ENCODE assay signal across 24 cellular contexts in the genomic region with DNA sequence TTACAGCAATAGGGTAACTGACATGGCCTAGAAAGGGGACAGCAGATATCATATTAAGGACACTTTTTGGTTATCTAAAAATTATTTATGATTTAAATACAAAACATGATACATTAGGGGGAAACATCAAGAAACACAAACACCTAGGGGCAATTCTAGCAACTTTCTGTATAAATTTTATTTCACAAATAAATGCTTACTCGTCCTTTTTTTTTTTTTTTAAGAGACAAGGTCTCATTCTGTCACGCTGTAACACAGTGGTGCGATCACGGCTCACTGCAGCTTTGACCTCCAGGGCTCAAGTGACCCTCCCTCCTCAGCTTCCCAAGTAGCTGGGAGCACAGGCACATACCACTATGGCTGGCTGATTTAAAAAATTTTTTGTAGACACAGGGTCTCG.
DNase-seq lines count a peak whose midpoint lies in the region; ATAC-seq, FAIRE-seq and TF ChIP-seq lines count a peak whose summit lies in the region.
"Had no signal": no experiment of that assay in that cellular context is flagged by ENCODE, and none has a peak within 500 bp of the region (broad histone marks: within the 10 kb centered on the region; RNA-seq: fewer than 3 reads in every experiment).

No MANE protein-coding gene starts in this region.

- H4K8ac ChIP-seq in IMR-90 (ENCODE audit: low read depth in 2 of 2, low read length in 2 of 2): no peak overlapping the region

- TF ChIP-seq CTCF in A549 (IDR thresholded peaks at IDR 0.05) (no peak), IMR-90 (conservative IDR thresholded peaks at IDR 0.05; ENCODE audit: low read depth, low read length) (no peak), parathyroid adenoma (IDR thresholded peaks at IDR 0.05) (no peak)

- H2BK20ac ChIP-seq in IMR-90 (ENCODE audit: low read depth, low read length): no peak overlapping the region

- no peak overlapping the region for H4K5ac ChIP-seq in IMR-90 (ENCODE audit: low read depth, low read length)

- H3K36me3 ChIP-seq in IMR-90 (ENCODE audit: control insufficient read depth, insufficient read depth, low read length): no peaks in the 10 kb centered on the region
- H3K36me3 ChIP-seq in parathyroid adenoma (ENCODE audit: control insufficient read depth, insufficient read depth, low read length): no peaks in the 10 kb centered on the region
- H3K36me3 ChIP-seq: BE2C, BLaER1 had no signal

- no peak for ATAC-seq in A549
- ATAC-seq in IMR-90 (ENCODE audit: low read depth): no peak
- ATAC-seq: GM12878 had no signal

- H3K4me1 ChIP-seq in A549: no peaks in the 10 kb centered on the region
- H3K4me1 ChIP-seq in IMR-90 (ENCODE audit: control insufficient read depth, insufficient read depth, low read length): peaks cover 6% of the 10 kb centered on the region
- peaks cover 5% of the 10 kb centered on the region for H3K4me1 ChIP-seq in parathyroid adenoma

- no peaks in the 10 kb centered on the region for H3K9me1 ChIP-seq in IMR-90 (ENCODE audit: insufficient read depth, low read length)

- H3K79me1 ChIP-seq in IMR-90 (ENCODE audit: low read depth in 1 of 2, low read length in 2 of 2): no peaks in the 10 kb centered on the region

- no peaks in the 10 kb centered on the region for H4K20me1 ChIP-seq in IMR-90 (ENCODE audit: insufficient read depth, low read length)
- H4K20me1 ChIP-seq: BLaER1 had no signal

- peaks cover 10% of the 10 kb centered on the region for H3K27me3 ChIP-seq in IMR-90 (ENCODE audit: control insufficient read depth, insufficient read depth, low read length)
- H3K27me3 ChIP-seq in parathyroid adenoma (ENCODE audit: control insufficient read depth, insufficient read depth, low read length): no peaks in the 10 kb centered on the region
- H3K27me3 ChIP-seq: BE2C, BLaER1 had no signal

- no peak overlapping the region for H3K14ac ChIP-seq in IMR-90 (replicated peaks; ENCODE audit: low read depth, low read length)

- no peak overlapping the region for H2BK120ac ChIP-seq in IMR-90 (ENCODE audit: low read depth, low read length)

- H3K9ac ChIP-seq in IMR-90 (ENCODE audit: low read depth, low read length) (no peak overlapping the region), parathyroid adenoma (no peak overlapping the region)
- H3K9ac ChIP-seq: BLaER1 had no signal

- no peak for TF ChIP-seq EP300 in A549 (IDR thresholded peaks at IDR 0.05)

- DNase-seq in A549 (ENCODE audit: low read depth in 1 of 2, low spot score in 1 of 2) (no peak), IMR-90 (no peak), H54 (ENCODE audit: insufficient read length, low spot score) (no peak), T-helper 2 cell (no peak)
- DNase-seq: ACHN; BE2C; C1 segment of cervical spinal cord; CD4-positive, alpha-beta memory T cell; CD4-positive, CD25-positive, alpha-beta regulatory T cell; CD8-positive, alpha-beta memory T cell; COR-L47; DMS 273 treated with DMSO at 0.1 percent for 48 hours; DMS153; DMS53; DMS79; DND-41; EL; GDM1 had no signal

- no peak overlapping the region for H3K56ac ChIP-seq in IMR-90 (ENCODE audit: extremely low read depth, insufficient read depth, low read length)

- in situ Hi-C loops in IMR-90 (cut with MboI; ENCODE audit: low sequenced_read_pairs): no loop called here

- H3K79me2 ChIP-seq in parathyroid adenoma: no peaks in the 10 kb centered on the region

- no peak overlapping the region for H3K18ac ChIP-seq in IMR-90 (ENCODE audit: low read depth, low read length)

- dilution Hi-C loops in IMR-90 (cut with HindIII; ENCODE audit: low sequenced_read_pairs, unreplicated experiment): no loop called here

- 58% methylated on average over 5 of the region's 5 CpGs for WGBS in A549 (ENCODE audit: missing lambda C conversion rate)
- no CpG with 5 or more reads among the region's 5 CpGs for WGBS in IMR-90 (ENCODE audit: extremely low coverage in 2 of 2, insufficient read length in 1 of 2), 2 experiments

- no peak overlapping the region for H2BK5ac ChIP-seq in IMR-90 (ENCODE audit: low read depth, low read length, poor library complexity, severe bottlenecking)

- no peak overlapping the region for H3K4ac ChIP-seq in IMR-90 (ENCODE audit: low read depth, low read length)

- H2AK5ac ChIP-seq in IMR-90 (ENCODE audit: low read depth, low read length): no peak overlapping the region

- H3K4me3 ChIP-seq in A549 (no peak overlapping the region), IMR-90 (ENCODE audit: insufficient read depth, low read depth, low read length) (no peak overlapping the region), parathyroid adenoma (ENCODE audit: low read depth, low read length) (no peak overlapping the region)
- H3K4me3 ChIP-seq: BLaER1, GM12878 had no signal

- POLR2A ChIA-PET in A549 (lab: Yijun Ruan, JAX) (no interaction called here), IMR-90 (lab: Charles Lee; ENCODE audit: unreplicated experiment) (no interaction called here)

- no peak for TF ChIP-seq RAD21 in A549 (conservative IDR thresholded peaks at IDR 0.05 in 1 of 2, IDR thresholded peaks at IDR 0.05 in 1 of 2)
- TF ChIP-seq RAD21 in IMR-90 (IDR thresholded peaks at IDR 0.05; ENCODE audit: low read length): no peak

- FAIRE-seq in A549 (lab: Jason Lieb, UNC) (no peak), H54 (lab: Jason Lieb, UNC) (no peak)
- FAIRE-seq: GM12878, GM12892, GM19239 had no signal

- H3K9me3 ChIP-seq in A549: no peaks in the 10 kb centered on the region
- H3K9me3 ChIP-seq in IMR-90 (ENCODE audit: control insufficient read depth, insufficient read depth, low read length): no peaks in the 10 kb centered on the region
- H3K9me3 ChIP-seq in parathyroid adenoma (ENCODE audit: control insufficient read depth, low read length): no peaks in the 10 kb centered on the region
- H3K9me3 ChIP-seq: BE2C, BLaER1 had no signal

- H3K27ac ChIP-seq in A549 (no peak overlapping the region), IMR-90 (ENCODE audit: insufficient read depth, low read length) (no peak overlapping the region), parathyroid adenoma (peak overlapping the region; percentile 44)
- H3K27ac ChIP-seq: 22Rv1, BLaER1 had no signal

- H4K91ac ChIP-seq in IMR-90 (ENCODE audit: insufficient read depth, low read depth, low read length): no peak overlapping the region

- CTCF ChIA-PET in A549 (lab: Yijun Ruan, JAX) (interaction anchor here (1.0 kb wide), 1 partner anchor 616 kb away, joined by 3 read pairs; no protein-coding TSS in a partner anchor), IMR-90 (lab: Yijun Ruan, JAX) (no interaction called here)

- no peak overlapping the region for H3K23ac ChIP-seq in IMR-90 (ENCODE audit: low read depth, low read length)

- TF ChIP-seq POLR2A in A549 (IDR thresholded peaks at IDR 0.05; ENCODE audit: low read length) (no peak), IMR-90 (IDR thresholded peaks at IDR 0.05; ENCODE audit: low read depth, low read length) (no peak), H54 (IDR thresholded peaks at IDR 0.05; ENCODE audit: low read depth, low read length) (no peak)

- H3K4me2 ChIP-seq in A549: no peak overlapping the region
- H3K4me2 ChIP-seq in IMR-90 (ENCODE audit: low read depth, low read length): no peak overlapping the region
- H3K4me2 ChIP-seq in parathyroid adenoma (ENCODE audit: low read length): no peak overlapping the region

- no TSS peak for BruUV-seq in IMR-90 (replicated peaks; lab: Mats Ljungman, UMichigan)

- H2AFZ ChIP-seq in IMR-90 (replicated peaks; ENCODE audit: low read length, poor library complexity) (no peak overlapping the region), parathyroid adenoma (no peak overlapping the region)

- no peak overlapping the region for H2AK9ac ChIP-seq in IMR-90 (replicated peaks; ENCODE audit: low read depth, low read length, poor library complexity)

- no peak overlapping the region for H2BK15ac ChIP-seq in IMR-90 (ENCODE audit: low read depth, low read length)

- intact Hi-C loops in IMR-90 (cut with micrococcal nuclease): loop anchor here (5.0 kb wide), 1 partner anchor 142 kb away; no protein-coding TSS in a partner anchor

TF ChIP-seq in A549, 52 proteins besides CTCF, POLR2A, EP300 and RAD21:
- TF ChIP-seq CBX8 (IDR thresholded peaks at IDR 0.05) (no peak), ZFP36 (IDR thresholded peaks at IDR 0.05; ENCODE audit: borderline replicate concordance, partially characterized antibody) (no peak), MAFK (IDR thresholded peaks at IDR 0.05; ENCODE audit: partially characterized antibody) (peak; percentile 15), CEBPB (IDR thresholded peaks at IDR 0.05) (no peak)

TF ChIP-seq in IMR-90, 13 proteins besides CTCF, POLR2A, EP300 and RAD21:
- peak; percentile 35; the same call in 1 of the 2 replicates for TF ChIP-seq MAFK (IDR thresholded peaks at IDR 0.05; ENCODE audit: low read depth, low read length)
- TF ChIP-seq RFX5 (IDR thresholded peaks at IDR 0.05; ENCODE audit: low read depth, low read length): no peak
